Comparison of ENCODE assay signal across 20 cellular contexts in the genomic region with DNA sequence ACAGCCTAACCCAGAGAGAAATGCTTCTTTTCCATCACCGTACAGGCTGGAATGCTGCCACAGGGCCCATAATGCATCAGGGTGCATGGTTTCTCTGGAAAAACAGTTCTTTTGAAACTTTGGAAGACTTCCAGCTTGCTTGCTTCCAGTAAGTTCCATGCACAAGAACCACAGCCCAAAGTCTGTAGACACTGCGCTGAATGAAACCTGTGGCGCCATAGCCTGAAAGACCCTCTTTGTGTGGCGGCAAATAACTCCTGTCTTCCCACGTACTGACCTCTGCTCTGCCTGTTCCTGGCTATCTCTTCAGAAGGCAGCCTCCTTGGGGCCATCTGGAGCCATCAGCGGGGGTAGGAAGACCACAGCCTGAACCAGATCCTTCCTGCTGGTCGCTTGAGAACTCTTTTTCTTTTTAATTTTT. TPM values are rescaled to one million over a fixed set of nuclear protein-coding genes. Genes with fewer than 3 reads are reported as not detected.
DNase-seq lines count a peak whose midpoint lies in the region; ATAC-seq lines count a peak whose summit lies in the region.
"Had no signal": no experiment of that assay in that cellular context is flagged by ENCODE, and none has a peak within 500 bp of the region (broad histone marks: within the 10 kb centered on the region; RNA-seq: fewer than 3 reads in every experiment).

No MANE protein-coding gene starts in this region.

- H3K9me3 ChIP-seq in adipocyte (ENCODE audit: control insufficient read depth, low read length) (no peaks in the 10 kb centered on the region), neuronal stem cell (replicated peaks in 1 of 2; ENCODE audit: control insufficient read depth in 2 of 2, insufficient read depth in 1 of 2, low read depth in 1 of 2, low read length in 2 of 2) (no peaks in the 10 kb centered on the region)

- H3K79me1 ChIP-seq in neuronal stem cell (ENCODE audit: low read depth, low read length) = no peaks in the 10 kb centered on the region

- H2AFZ ChIP-seq in neuronal stem cell (ENCODE audit: low read length) = peak overlapping the region; percentile 55

- no peak overlapping the region for H3K14ac ChIP-seq in neuronal stem cell (ENCODE audit: low read length)

- no peak overlapping the region for H4K8ac ChIP-seq in neuronal stem cell (ENCODE audit: low read depth, low read length)

- H3K18ac ChIP-seq in neuronal stem cell (ENCODE audit: low read length) = no peak overlapping the region

- H3K27ac ChIP-seq in neuronal stem cell (replicated peaks; ENCODE audit: low read length) = no peak overlapping the region

- H3K4me3 ChIP-seq in adipocyte (ENCODE audit: low read length) (no peak overlapping the region), neuronal stem cell (ENCODE audit: low read length in 2 of 2) (no peak overlapping the region)

- peak; percentile 44 for DNase-seq in AG08396 (ENCODE audit: low spot score)
- DNase-seq in adipocyte (ENCODE audit: low read depth) = peak; percentile 30
- DNase-seq in fibroblast of the conjunctiva (ENCODE audit: low read depth) = peak; percentile 22
- DNase-seq in neuronal stem cell (ENCODE audit: low spot score) = no peak
- no peak for DNase-seq in kidney tubule cell (ENCODE audit: low spot score)
- DNase-seq in 8988T = no peak
- DNase-seq: activated CD4-positive, alpha-beta memory T cell treated with anti-CD3 and anti-CD28 coated beads, Interleukin-2, amount 10 ng/mL, durations not matched to agents 7 days and 5 days; activated naive CD8-positive, alpha-beta T cell treated with anti-CD3 and anti-CD28 coated beads, Interleukin-2, amount 50 U/mL, for 24 hours; activated T-cell treated with anti-CD3 and anti-CD28 coated beads, Interleukin-2, amount 50 U/mL, for 72 hours; CD8-positive, alpha-beta memory T cell; cortex of kidney; naive B cell; NCI-H2029 treated with DMSO at 0.1 percent for 48 hours; NCI-H82; stimulated activated CD4-positive, alpha-beta T cell treated with anti-CD3 and anti-CD28 coated beads, Interleukin-4, amount 100 ng/mL, for 24 hours; trophoblast cell had no signal

- H3K23ac ChIP-seq in neuronal stem cell (ENCODE audit: low read depth, low read length, poor library complexity) = no peak overlapping the region

- H3K36me3 ChIP-seq in adipocyte (ENCODE audit: control insufficient read depth, insufficient read depth, low read length, severe bottlenecking) = peaks cover 22% of the 10 kb centered on the region
- H3K36me3 ChIP-seq in neuronal stem cell (replicated peaks in 1 of 2; ENCODE audit: control insufficient read depth in 2 of 2, insufficient read depth in 2 of 2, low read length in 2 of 2) = peaks cover 12 to 29% of the 10 kb centered on the region in 2 donors

- no peak overlapping the region for H3K4me2 ChIP-seq in neuronal stem cell (ENCODE audit: insufficient read depth, low read length, poor library complexity, severe bottlenecking)

- H2BK120ac ChIP-seq in neuronal stem cell (ENCODE audit: low read depth, low read length) = no peak overlapping the region

- whole genome bisulfite sequencing in neuronal stem cell (ENCODE audit: extremely low coverage in 2 of 2, insufficient read length in 2 of 2, insufficient replicate concordance in 1 of 2), 2 donors = no CpG with 5 or more reads among the region's 7 CpGs

- H3K27me3 ChIP-seq in adipocyte (replicated peaks; ENCODE audit: control insufficient read depth, insufficient read depth, low read length) (peaks cover 18% of the 10 kb centered on the region), neuronal stem cell (ENCODE audit: control insufficient read depth in 3 of 3, insufficient read depth in 3 of 3, low read depth in 1 of 3, low read length in 3 of 3) (no peaks in the 10 kb centered on the region)

- H2BK12ac ChIP-seq in neuronal stem cell (ENCODE audit: low read length) = no peak overlapping the region

- no peak overlapping the region for H2BK5ac ChIP-seq in neuronal stem cell (ENCODE audit: low read length)

- H3K9ac ChIP-seq in adipocyte (ENCODE audit: low read length) = no peak overlapping the region
- no peak overlapping the region for H3K9ac ChIP-seq in neuronal stem cell (ENCODE audit: low read depth, low read length, poor library complexity)

- H4K91ac ChIP-seq in neuronal stem cell (ENCODE audit: low read depth, low read length, poor library complexity) = no peak overlapping the region

- H3K4ac ChIP-seq in neuronal stem cell (ENCODE audit: low read length) = no peak overlapping the region

- H2BK15ac ChIP-seq in neuronal stem cell (ENCODE audit: low read length) = no peak overlapping the region

- H3K4me1 ChIP-seq in adipocyte (ENCODE audit: control insufficient read depth, insufficient read depth, low read length) (peaks cover 14% of the 10 kb centered on the region), neuronal stem cell (ENCODE audit: control insufficient read depth in 2 of 2, insufficient read depth in 1 of 2, low read depth in 1 of 2, low read length in 2 of 2) (peaks cover 6 to 9% of the 10 kb centered on the region in 2 donors)

- ATAC-seq in HG02763 (IDR thresholded peaks at IDR 0.05; ENCODE audit: unreplicated experiment) = no peak
- ATAC-seq in GM21576 (IDR thresholded peaks at IDR 0.05; ENCODE audit: unreplicated experiment) = no peak
- ATAC-seq: activated naive CD8-positive, alpha-beta T cell treated with anti-CD3 and anti-CD28 coated beads, Interleukin-2, amount 50 U/mL, for 24 hours; activated T-cell treated with anti-CD3 and anti-CD28 coated beads, Interleukin-2, amount 50 U/mL, for 72 hours; HCT116; Panc1 had no signal

- H2AK5ac ChIP-seq in neuronal stem cell (ENCODE audit: low read depth, low read length) = no peak overlapping the region

RNA-seq across cellular contexts. Expression of a gene that starts 15.1 kb away (rescaled TPM):
- polyA plus RNA-seq in neuronal stem cell (2013, experiment 1 of 2) = 57.1 TPM
- polyA plus RNA-seq in neuronal stem cell (2013, experiment 2 of 2) = 54.7 TPM

RNA-seq across cellular contexts. Expression of a gene that starts 28.7 kb away (rescaled TPM):
- 0.01 TPM for polyA plus RNA-seq in neuronal stem cell (2013, experiment 1 of 2)
- polyA plus RNA-seq in neuronal stem cell (2013, experiment 2 of 2) = 0.01 TPM
- polyA plus RNA-seq: CD8-positive, alpha-beta memory T cell had no signal

RNA-seq across cellular contexts. Expression of a gene that starts 54.1 kb away (rescaled TPM):
- 35.1 TPM for polyA plus RNA-seq in neuronal stem cell (2013, experiment 1 of 2)
- polyA plus RNA-seq in neuronal stem cell (2013, experiment 2 of 2) = 33.9 TPM

Comparison
In these comparisons a context has a peak if more than half of its experiments do, and no peak if none do; other contexts are left out.
1. DNase-seq: peak in AG08396 (single experiment), adipocyte (single experiment) and fibroblast of the conjunctiva (single experiment); none in neuronal stem cell (single experiment), kidney tubule cell (single experiment) and 8988T (single experiment).